Comparison of ENCODE assay signal across 20 cellular contexts in genomic region chr11:1813356-1813755, GRCh38. TPM values are rescaled to one million over a fixed set of nuclear protein-coding genes. Genes with fewer than 3 reads are reported as not detected.
"Had no signal": no experiment of that assay in that cellular context is flagged by ENCODE, and none has a peak within 500 bp of the region (broad histone marks: within the 10 kb centered on the region; RNA-seq: fewer than 3 reads in every experiment).

No MANE protein-coding gene starts in this region.

RNA-seq across cellular contexts. Expression of gene SYT8, which starts 21.4 kb away (rescaled TPM):
- total RNA-seq: naive thymus-derived CD4-positive, alpha-beta T cell; naive thymus-derived CD8-positive, alpha-beta T cell; natural killer cell; natural killer cell treated with Interleukin-12 subunit alpha and Interleukin-12 subunit beta and Interleukin-15 and Interleukin-18, amount 100 ng/mL, for 72 hours; neural crest cell; occipital lobe; omental fat pad; posterior vena cava; pulmonary artery endothelial cell; right atrium auricular region; right cardiac atrium; sigmoid colon; skeletal muscle tissue; spleen had no signal
- polyA plus RNA-seq: naive thymus-derived CD4-positive, alpha-beta T cell; naive thymus-derived CD8-positive, alpha-beta T cell; neural cell; ovary; right cardiac atrium had no signal

RNA-seq across cellular contexts. Expression of gene TNNI2, which starts 25.4 kb away (rescaled TPM):
- total RNA-seq: naive thymus-derived CD8-positive, alpha-beta T cell; neural crest cell; osteoblast; pulmonary artery endothelial cell; renal cortical epithelial cell; right atrium auricular region; right cardiac atrium; sciatic nerve; sigmoid colon had no signal
- polyA plus RNA-seq: naive thymus-derived CD8-positive, alpha-beta T cell; neural cell; right cardiac atrium had no signal

RNA-seq across cellular contexts. Expression of gene LSP1, which starts 39.5 kb away (rescaled TPM):
- total RNA-seq: neural crest cell, progenitor cell of endocrine pancreas, pulmonary artery endothelial cell, renal cortical epithelial cell had no signal
- polyA plus RNA-seq: neural cell had no signal
